ENCODE assay signal across 8 cellular contexts in the genomic region with DNA sequence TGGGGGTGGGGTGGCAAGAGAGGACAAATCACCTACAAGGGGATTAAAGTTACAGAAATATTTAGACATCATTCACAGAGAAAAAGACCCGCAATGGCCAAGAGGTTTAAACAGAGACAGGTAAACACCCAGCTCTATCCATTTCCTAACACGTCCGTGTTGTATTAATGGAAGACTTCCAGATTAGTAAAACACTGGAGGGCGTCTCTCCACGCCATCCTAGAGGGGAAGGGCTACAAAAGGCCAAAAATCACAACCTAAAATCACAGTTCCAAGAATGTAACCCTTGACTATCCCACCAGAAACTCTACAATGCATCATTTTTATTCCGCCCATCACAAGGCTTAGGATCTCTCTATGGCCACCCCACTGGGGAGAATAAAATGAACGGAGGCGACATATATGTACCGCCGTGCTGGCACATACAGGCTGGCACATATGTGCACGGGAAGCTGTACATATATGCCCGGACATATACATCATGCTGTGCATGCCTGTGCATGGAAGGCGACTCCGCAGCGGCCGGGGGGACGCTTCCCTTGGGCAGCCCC. TPM values are rescaled to one million over a fixed set of nuclear protein-coding genes. Genes with fewer than 3 reads are reported as not detected.
DNase-seq lines count a peak whose midpoint lies in the region; ATAC-seq, FAIRE-seq and TF ChIP-seq lines count a peak whose summit lies in the region.

No MANE protein-coding gene starts in this region.

- no peak overlapping the region for H3K27ac ChIP-seq in endothelial cell of umbilical vein (ENCODE audit: insufficient read depth, low read depth, low read length)
- H3K27ac ChIP-seq in pancreas: peak overlapping the region; percentile 72 to 94 (median 92)

- no peak for DNase-seq in activated CD4-positive, alpha-beta T cell treated with anti-CD3 and anti-CD28 coated beads, Interleukin-2, amount 10 ng/mL, durations not matched to agents 24 days and 14 days
- no peak for DNase-seq in activated CD4-positive, alpha-beta T cell treated with anti-CD3 and anti-CD28 coated beads, Interleukin-2, amount 50 U/mL, for 4 hours
- DNase-seq in NCI-H748 treated with DMSO at 0.1 percent for 48 hours (lab: John Stamatoyannopoulos, UW): peak; percentile 31
- no peak for DNase-seq in endothelial cell of umbilical vein (ENCODE audit: low read depth, low spot score)
- no peak for DNase-seq in pancreas
- no peak for DNase-seq in RPMI8226
- DNase-seq in stimulated activated CD4-positive, alpha-beta T cell treated with anti-CD3 and anti-CD28 coated beads, Interleukin-4, amount 100 ng/mL, for 4 hours: no peak

- no peaks in the 10 kb centered on the region for H3K79me2 ChIP-seq in endothelial cell of umbilical vein (ENCODE audit: control insufficient read depth, insufficient read depth, low read length)

- H3K9me3 Mint-ChIP-seq in activated CD4-positive, alpha-beta T cell treated with anti-CD3 and anti-CD28 coated beads, Interleukin-2, amount 10 ng/mL, durations not matched to agents 24 days and 14 days: no peaks in the 10 kb centered on the region

- intact Hi-C loops in activated CD4-positive, alpha-beta T cell treated with anti-CD3 and anti-CD28 coated beads, Interleukin-2, amount 10 ng/mL, durations not matched to agents 24 days and 14 days (cut with micrococcal nuclease): no loop called here
- intact Hi-C loops in endothelial cell of umbilical vein (cut with micrococcal nuclease): loop anchor here (5.0 kb wide), 1 partner anchor 350 kb away; no protein-coding TSS in a partner anchor
- intact Hi-C loops in pancreas (cut with DNase I): no loop called here

- H3K27me3 ChIP-seq in endothelial cell of umbilical vein (ENCODE audit: control insufficient read depth in 2 of 2, insufficient read depth in 2 of 2, low read length in 2 of 2) (peaks cover 4 to 12% of the 10 kb centered on the region in 2 experiments), pancreas (no peaks in the 10 kb centered on the region)

- no peak overlapping the region for H3K9ac ChIP-seq in endothelial cell of umbilical vein (replicated peaks; ENCODE audit: extremely low read depth, insufficient read depth, low read length)

- 1 to 2% methylated on average over 17 of the region's 17 CpGs for WGBS in pancreas, 2 donors

- dilution Hi-C loops in endothelial cell of umbilical vein (cut with MboI; ENCODE audit: extremely low pct_ligation_motif_present, low sequenced_read_pairs): no loop called here

- no peaks in the 10 kb centered on the region for H3K36me3 Mint-ChIP-seq in activated CD4-positive, alpha-beta T cell treated with anti-CD3 and anti-CD28 coated beads, Interleukin-2, amount 10 ng/mL, durations not matched to agents 24 days and 14 days (ENCODE audit: low read depth)

- POLR2A ChIA-PET in endothelial cell of umbilical vein (lab: Charles Lee): no interaction called here

- H3K4me3 Mint-ChIP-seq in activated CD4-positive, alpha-beta T cell treated with anti-CD3 and anti-CD28 coated beads, Interleukin-2, amount 10 ng/mL, durations not matched to agents 24 days and 14 days: peak overlapping the region; percentile 62

- H3K9me3 ChIP-seq in endothelial cell of umbilical vein (replicated peaks; ENCODE audit: control insufficient read depth, insufficient read depth, low read length) (no peaks in the 10 kb centered on the region), pancreas (no peaks in the 10 kb centered on the region)

- TF ChIP-seq CTCF in endothelial cell of umbilical vein (IDR thresholded peaks at IDR 0.05; ENCODE audit: extremely low read depth in 1 of 2, insufficient read depth in 1 of 2, low read depth in 1 of 2, low read length in 2 of 2) (no peak), pancreas (IDR thresholded peaks at IDR 0.05) (no peak)

- BruUV-seq in endothelial cell of umbilical vein (replicated peaks; lab: Mats Ljungman, UMichigan): no TSS peak

- peak overlapping the region; percentile 80 for H2AFZ ChIP-seq in endothelial cell of umbilical vein (ENCODE audit: low read depth, low read length)

- no peaks in the 10 kb centered on the region for H4K20me1 ChIP-seq in endothelial cell of umbilical vein (replicated peaks; ENCODE audit: control insufficient read depth, extremely low read depth, insufficient read depth, low read length)

- H3K36me3 ChIP-seq in endothelial cell of umbilical vein (ENCODE audit: control insufficient read depth in 2 of 2, extremely low read depth in 1 of 2, insufficient read depth in 2 of 2, low read length in 2 of 2) (no peaks in the 10 kb centered on the region), pancreas (no peaks in the 10 kb centered on the region)

- peaks cover 18% of the 10 kb centered on the region for H3K27me3 Mint-ChIP-seq in activated CD4-positive, alpha-beta T cell treated with anti-CD3 and anti-CD28 coated beads, Interleukin-2, amount 10 ng/mL, durations not matched to agents 24 days and 14 days

- no peaks in the 10 kb centered on the region for H3K4me1 Mint-ChIP-seq in activated CD4-positive, alpha-beta T cell treated with anti-CD3 and anti-CD28 coated beads, Interleukin-2, amount 10 ng/mL, durations not matched to agents 24 days and 14 days

- FAIRE-seq in endothelial cell of umbilical vein (lab: Jason Lieb, UNC) (no peak), pancreas (lab: Jason Lieb, UNC) (no peak)

- CTCF ChIA-PET in endothelial cell of umbilical vein (lab: Charles Lee): interaction anchor here (0.7 to 1.9 kb wide), 3 partner anchors 9 to 351 kb away, joined by 3 to 8 read pairs (median 7); no protein-coding TSS in a partner anchor

- H3K4me2 ChIP-seq in endothelial cell of umbilical vein (ENCODE audit: insufficient read depth, low read length): peak overlapping the region; percentile 91

- H3K4me1 ChIP-seq in endothelial cell of umbilical vein (ENCODE audit: control insufficient read depth, extremely low read depth, insufficient read depth, low read length): peaks cover 9% of the 10 kb centered on the region
- peaks cover 0 to 11% (median 0%) of the 10 kb centered on the region in 3 donors for H3K4me1 ChIP-seq in pancreas

- H3K27ac Mint-ChIP-seq in activated CD4-positive, alpha-beta T cell treated with anti-CD3 and anti-CD28 coated beads, Interleukin-2, amount 10 ng/mL, durations not matched to agents 24 days and 14 days: no peak overlapping the region

- ATAC-seq in pancreas: peak; percentile 14 to 48 (median 24)
- no peak for ATAC-seq in GM19351 (IDR thresholded peaks at IDR 0.05; ENCODE audit: unreplicated experiment)

- H3K4me3 ChIP-seq in endothelial cell of umbilical vein (replicated peaks in 1 of 3; ENCODE audit: insufficient read depth in 1 of 3, low read depth in 1 of 3, low read length in 3 of 3): peak overlapping the region; percentile 34 to 62 (median 43)
- H3K4me3 ChIP-seq in pancreas: peak overlapping the region; percentile 60 to 87 (median 72)

- no peaks in the 10 kb centered on the region for H3K9me1 ChIP-seq in endothelial cell of umbilical vein (replicated peaks; ENCODE audit: control insufficient read depth, extremely low read depth, insufficient read depth, low read length)

- no peak for TF ChIP-seq POLR2A in endothelial cell of umbilical vein (IDR thresholded peaks at IDR 0.05; ENCODE audit: low read depth, low read length)

TF ChIP-seq in endothelial cell of umbilical vein, 7 proteins besides CTCF, POLR2A, EP300 and RAD21:
- TF ChIP-seq POLR2AphosphoS5 (IDR thresholded peaks at IDR 0.05; ENCODE audit: insufficient read depth, low read depth, low read length): no peak
- TF ChIP-seq EZH2 (IDR thresholded peaks at IDR 0.05; ENCODE audit: borderline replicate concordance, low read depth, low read length, severe bottlenecking): peak; percentile 26
TF ChIP-seq in endothelial cell of umbilical vein: peak in this region for 1.

RNA-seq across cellular contexts. Expression of a gene that starts 0.8 kb away (rescaled TPM):
- total RNA-seq in activated CD4-positive, alpha-beta T cell treated with anti-CD3 and anti-CD28 coated beads, Interleukin-2, amount 10 ng/mL, durations not matched to agents 24 days and 14 days: not detected in 2 replicates
- total RNA-seq in endothelial cell of umbilical vein (0.65 and 0.75 TPM in 2 replicates), pancreas (1 to 10 TPM; 3.1 to 5.6 (median 4.6) TPM)
- polyA plus RNA-seq in endothelial cell of umbilical vein (0.04 and 0.06 TPM in 2 replicates), pancreas (1 to 10 TPM; 1.9 to 5.1 TPM)
- 0.04 TPM in 2 replicates for polyA plus RNA-seq in endothelial cell of umbilical vein (2011; cell fraction: cytosol; rRNA removed)
- polyA plus RNA-seq in endothelial cell of umbilical vein (2011; cell fraction: nucleus; rRNA removed): 0.13 and 0.41 TPM in 2 replicates
- polyA plus RNA-seq in endothelial cell of umbilical vein (2012): 0.07 and 0.47 TPM in 2 replicates
- 0.12 and 0.17 TPM in 2 replicates for polyA minus RNA-seq in endothelial cell of umbilical vein
- not detected for polyA minus RNA-seq in endothelial cell of umbilical vein (2011; cell fraction: cytosol; rRNA and poly(A)+ RNA removed)
- polyA minus RNA-seq in endothelial cell of umbilical vein (2011; cell fraction: nucleus; rRNA and poly(A)+ RNA removed): 0.43 and 0.96 TPM in 2 replicates
